ENCODE assay signal across 1 cellular context in genomic region chr12:54390176-54390667, GRCh38.
A peak's percentile ranks its signal among the peaks of the same experiment; 100 is the strongest.
TF ChIP-seq lines count a peak whose summit lies in the region.

No MANE protein-coding gene starts in this region.

TF ChIP-seq in HEK293, 187 proteins besides CTCF, POLR2A, EP300 and RAD21 (continued from another document):
- TF ChIP-seq, protein P1, sequence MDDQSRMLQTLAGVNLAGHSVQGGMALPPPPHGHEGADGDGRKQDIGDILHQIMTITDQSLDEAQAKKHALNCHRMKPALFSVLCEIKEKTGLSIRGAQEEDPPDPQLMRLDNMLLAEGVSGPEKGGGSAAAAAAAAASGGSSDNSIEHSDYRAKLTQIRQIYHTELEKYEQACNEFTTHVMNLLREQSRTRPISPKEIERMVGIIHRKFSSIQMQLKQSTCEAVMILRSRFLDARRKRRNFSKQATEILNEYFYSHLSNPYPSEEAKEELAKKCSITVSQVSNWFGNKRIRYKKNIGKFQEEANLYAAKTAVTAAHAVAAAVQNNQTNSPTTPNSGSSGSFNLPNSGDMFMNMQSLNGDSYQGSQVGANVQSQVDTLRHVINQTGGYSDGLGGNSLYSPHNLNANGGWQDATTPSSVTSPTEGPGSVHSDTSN (CRISPR knock-in tag; IDR thresholded peaks at IDR 0.05) = no peak
- TF ChIP-seq ZNF654 (tag by site-specific recombination; IDR thresholded peaks at IDR 0.05; ENCODE audit: low read depth) (no peak), TCF7L2 (IDR thresholded peaks at IDR 0.05; ENCODE audit: borderline replicate concordance, low read depth, low read length) (no peak), MZF1 (tag by site-specific recombination; IDR thresholded peaks at IDR 0.05; ENCODE audit: borderline replicate concordance) (no peak), ZNF23 (tag by site-specific recombination; IDR thresholded peaks at IDR 0.05; ENCODE audit: borderline replicate concordance) (no peak), ZSCAN16 (tag by site-specific recombination; IDR thresholded peaks at IDR 0.05) (no peak), MEIS1 (CRISPR knock-in tag; IDR thresholded peaks at IDR 0.05; ENCODE audit: borderline replicate concordance) (no peak), GLIS2 (tag by site-specific recombination; IDR thresholded peaks at IDR 0.05) (peak; percentile 45; the same call in 1 of the 2 replicates), ZNF19 (tag by site-specific recombination; IDR thresholded peaks at IDR 0.05; ENCODE audit: low read depth) (no peak), SETDB1 (IDR thresholded peaks at IDR 0.05; ENCODE audit: insufficient read length, low read length) (no peak), ZNF701 (tag by site-specific recombination; IDR thresholded peaks at IDR 0.05) (no peak), ZSCAN18 (tag by site-specific recombination; IDR thresholded peaks at IDR 0.05) (no peak), ZNF501 (tag by site-specific recombination; IDR thresholded peaks at IDR 0.05) (no peak), ZNF48 (tag by site-specific recombination; IDR thresholded peaks at IDR 0.05) (no peak), ZFP69B (tag by site-specific recombination; IDR thresholded peaks at IDR 0.05) (no peak), ZNF677 (tag by site-specific recombination; IDR thresholded peaks at IDR 0.05) (no peak), ZNF239 (tag by site-specific recombination; IDR thresholded peaks at IDR 0.05) (no peak), ZFP37 (tag by site-specific recombination; IDR thresholded peaks at IDR 0.05) (no peak), ZNF112 (tag by site-specific recombination; IDR thresholded peaks at IDR 0.05) (no peak), ZSCAN4 (tag by site-specific recombination; IDR thresholded peaks at IDR 0.05) (no peak), ZBTB21 (tag by site-specific recombination; IDR thresholded peaks at IDR 0.05) (no peak), ZNF24 (tag by site-specific recombination; IDR thresholded peaks at IDR 0.05) (no peak), PRDM4 (tag by site-specific recombination; IDR thresholded peaks at IDR 0.05) (no peak), ZNF776 (tag by site-specific recombination; IDR thresholded peaks at IDR 0.05; ENCODE audit: borderline replicate concordance) (no peak), YY1 (tag by site-specific recombination; IDR thresholded peaks at IDR 0.05) (no peak), ZBTB7A (tag by site-specific recombination; IDR thresholded peaks at IDR 0.05; ENCODE audit: low read depth) (0 out of 2 replicates have a peak, but pooled peaks have one; percentile 7), ZBTB17 (tag by site-specific recombination; IDR thresholded peaks at IDR 0.05) (peak; percentile 47; the same call in 1 of the 2 replicates), SCRT1 (tag by site-specific recombination; IDR thresholded peaks at IDR 0.05; ENCODE audit: borderline replicate concordance) (no peak), TRIM28 (IDR thresholded peaks at IDR 0.05; ENCODE audit: borderline replicate concordance, low read length) (no peak), ZNF146 (tag by site-specific recombination; IDR thresholded peaks at IDR 0.05) (no peak), GLIS1 (tag by site-specific recombination; IDR thresholded peaks at IDR 0.05) (no peak; the same call in 1 of the 2 replicates), ZNF707 (tag by site-specific recombination; IDR thresholded peaks at IDR 0.05) (no peak), SP2 (tag by site-specific recombination; IDR thresholded peaks at IDR 0.05) (peak; percentile 44), ZNF16 (tag by site-specific recombination; IDR thresholded peaks at IDR 0.05; ENCODE audit: low read depth) (no peak), ZBTB48 (tag by site-specific recombination; IDR thresholded peaks at IDR 0.05) (0 out of 2 replicates have a peak, but pooled peaks have one; percentile 31), ZFP41 (tag by site-specific recombination; IDR thresholded peaks at IDR 0.05; ENCODE audit: borderline replicate concordance) (no peak), ZBTB1 (tag by site-specific recombination; IDR thresholded peaks at IDR 0.05) (no peak), RBAK (tag by site-specific recombination; IDR thresholded peaks at IDR 0.05) (no peak), ZNF423 (tag by site-specific recombination; IDR thresholded peaks at IDR 0.05) (no peak)
- TF ChIP-seq, protein P2, sequence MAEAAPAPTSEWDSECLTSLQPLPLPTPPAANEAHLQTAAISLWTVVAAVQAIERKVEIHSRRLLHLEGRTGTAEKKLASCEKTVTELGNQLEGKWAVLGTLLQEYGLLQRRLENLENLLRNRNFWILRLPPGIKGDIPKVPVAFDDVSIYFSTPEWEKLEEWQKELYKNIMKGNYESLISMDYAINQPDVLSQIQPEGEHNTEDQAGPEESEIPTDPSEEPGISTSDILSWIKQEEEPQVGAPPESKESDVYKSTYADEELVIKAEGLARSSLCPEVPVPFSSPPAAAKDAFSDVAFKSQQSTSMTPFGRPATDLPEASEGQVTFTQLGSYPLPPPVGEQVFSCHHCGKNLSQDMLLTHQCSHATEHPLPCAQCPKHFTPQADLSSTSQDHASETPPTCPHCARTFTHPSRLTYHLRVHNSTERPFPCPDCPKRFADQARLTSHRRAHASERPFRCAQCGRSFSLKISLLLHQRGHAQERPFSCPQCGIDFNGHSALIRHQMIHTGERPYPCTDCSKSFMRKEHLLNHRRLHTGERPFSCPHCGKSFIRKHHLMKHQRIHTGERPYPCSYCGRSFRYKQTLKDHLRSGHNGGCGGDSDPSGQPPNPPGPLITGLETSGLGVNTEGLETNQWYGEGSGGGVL (tag by site-specific recombination; IDR thresholded peaks at IDR 0.05) = 0 out of 2 replicates have a peak, but pooled peaks have one; percentile 46
TF ChIP-seq in HEK293: peak in this region for 12.
